ENCODE assay signal across 9 cellular contexts in genomic region chr6:139977887-139978332, GRCh38.
DNase-seq lines count a peak whose midpoint lies in the region; ATAC-seq, FAIRE-seq and TF ChIP-seq lines count a peak whose summit lies in the region.
"Had no signal": no experiment of that assay in that cellular context is flagged by ENCODE, and none has a peak within 500 bp of the region (broad histone marks: within the 10 kb centered on the region; RNA-seq: fewer than 3 reads in every experiment).

No MANE protein-coding gene starts in this region.

- no peaks in the 10 kb centered on the region for H3K36me3 ChIP-seq in astrocyte (ENCODE audit: insufficient read depth, low read length)
- no peaks in the 10 kb centered on the region for H3K36me3 ChIP-seq in suprapubic skin

- H3K9me3 ChIP-seq in astrocyte (ENCODE audit: insufficient read depth, low read depth, low read length) (no peaks in the 10 kb centered on the region), suprapubic skin (no peaks in the 10 kb centered on the region)

- H3K27me3 ChIP-seq in astrocyte (ENCODE audit: insufficient read depth, low read length), result no peaks in the 10 kb centered on the region
- H3K27me3 ChIP-seq in suprapubic skin, result no peaks in the 10 kb centered on the region

- ATAC-seq in GM18502 (IDR thresholded peaks at IDR 0.05; ENCODE audit: poor library complexity, unreplicated experiment), result no peak

- H3K4me1 Mint-ChIP-seq in astrocyte (ENCODE audit: low read depth, unreplicated experiment), result peaks cover 52% of the 10 kb centered on the region

- H3K4me1 ChIP-seq in astrocyte (ENCODE audit: insufficient read depth, low read length), result peaks cover 31% of the 10 kb centered on the region
- peaks cover 20% of the 10 kb centered on the region for H3K4me1 ChIP-seq in suprapubic skin

- peak overlapping the region; percentile 48 for H3K27ac ChIP-seq in astrocyte (ENCODE audit: low read depth, low read length)
- peak overlapping the region; percentile 69 for H3K27ac ChIP-seq in suprapubic skin

- no peaks in the 10 kb centered on the region for H3K9me3 Mint-ChIP-seq in astrocyte (ENCODE audit: unreplicated experiment)

- no peak for FAIRE-seq in astrocyte (lab: Jason Lieb, UNC)
- FAIRE-seq: GM18507 had no signal

- no peak overlapping the region for H3K9ac ChIP-seq in astrocyte (ENCODE audit: low read length)

- H3K36me3 Mint-ChIP-seq in astrocyte (ENCODE audit: low read depth, unreplicated experiment), result no peaks in the 10 kb centered on the region

- H2AFZ ChIP-seq in astrocyte (ENCODE audit: low read depth, low read length), result no peak overlapping the region

- CTCF ChIA-PET in HEK293T (lab: Yijun Ruan, JAX), result no interaction called here

- peak overlapping the region; percentile 59 for H3K27ac Mint-ChIP-seq in astrocyte (ENCODE audit: unreplicated experiment)

- H3K27me3 Mint-ChIP-seq in astrocyte (ENCODE audit: low read depth, unreplicated experiment), result no peaks in the 10 kb centered on the region

- no peaks in the 10 kb centered on the region for H4K20me1 ChIP-seq in astrocyte (ENCODE audit: insufficient read depth, low read length)

- WGBS in suprapubic skin, result 29% methylated on average over 2 of the region's 2 CpGs

- TF ChIP-seq EP300 in suprapubic skin (IDR thresholded peaks at IDR 0.05), result no peak

- H3K4me2 ChIP-seq in astrocyte (ENCODE audit: low read length), result no peak overlapping the region

- no peak for TF ChIP-seq CTCF in astrocyte (IDR thresholded peaks at IDR 0.05; ENCODE audit: insufficient read depth, low read depth, low read length)
- no peak for TF ChIP-seq CTCF in suprapubic skin (IDR thresholded peaks at IDR 0.05)

- H3K79me2 ChIP-seq in astrocyte (ENCODE audit: insufficient read depth, low read length), result no peaks in the 10 kb centered on the region

- POLR2A ChIA-PET in HEK293T (lab: Yijun Ruan, JAX), result no interaction called here

- peak overlapping the region; percentile 2 for H3K4me3 Mint-ChIP-seq in astrocyte (ENCODE audit: unreplicated experiment)

- H3K4me3 ChIP-seq in astrocyte (ENCODE audit: insufficient read depth, low read depth, low read length) (no peak overlapping the region), suprapubic skin (no peak overlapping the region)

- no peak for TF ChIP-seq POLR2A in suprapubic skin (IDR thresholded peaks at IDR 0.05)

- DNase-seq in HEK293T (ENCODE audit: extremely low spot score), result no peak
- peak; percentile 62 for DNase-seq in astrocyte (ENCODE audit: low read depth)
- DNase-seq in islet precursor cell, result peak; percentile 77
- peak in 1 of 2 donors; percentile 76 for DNase-seq in suprapubic skin (ENCODE audit: low spot score in 2 of 2)
- DNase-seq in GM19240 (ENCODE audit: insufficient read length, low spot score), result no peak
- DNase-seq in DMS79 treated with DMSO at 0.1 percent for 48 hours (lab: John Stamatoyannopoulos, UW), result no peak
- DNase-seq: MV-4-11 had no signal

TF ChIP-seq in HEK293T, 16 proteins besides CTCF, POLR2A, EP300 and RAD21:
- no peak for TF ChIP-seq FOXK2 (IDR thresholded peaks at IDR 0.05)
- TF ChIP-seq BHLHE40 (IDR thresholded peaks at IDR 0.05; ENCODE audit: borderline replicate concordance), result no peak
- peak; percentile 28; the same call in 1 of the 2 replicates for TF ChIP-seq L3MBTL2 (conservative IDR thresholded peaks at IDR 0.05)
- TF ChIP-seq PKNOX1 (IDR thresholded peaks at IDR 0.05), result peak; percentile 44; the same call in 1 of the 2 replicates

Comparison
In these comparisons a context has a peak if more than half of its experiments do, and no peak if none do; other contexts are left out.
1. DNase-seq: peak in astrocyte (single experiment) and islet precursor cell (single experiment); none in HEK293T (single experiment), GM19240 (single experiment) and DMS79 treated with DMSO at 0.1 percent for 48 hours (single experiment).